13 cellular contexts compared by ENCODE assay signal in the genomic region with DNA sequence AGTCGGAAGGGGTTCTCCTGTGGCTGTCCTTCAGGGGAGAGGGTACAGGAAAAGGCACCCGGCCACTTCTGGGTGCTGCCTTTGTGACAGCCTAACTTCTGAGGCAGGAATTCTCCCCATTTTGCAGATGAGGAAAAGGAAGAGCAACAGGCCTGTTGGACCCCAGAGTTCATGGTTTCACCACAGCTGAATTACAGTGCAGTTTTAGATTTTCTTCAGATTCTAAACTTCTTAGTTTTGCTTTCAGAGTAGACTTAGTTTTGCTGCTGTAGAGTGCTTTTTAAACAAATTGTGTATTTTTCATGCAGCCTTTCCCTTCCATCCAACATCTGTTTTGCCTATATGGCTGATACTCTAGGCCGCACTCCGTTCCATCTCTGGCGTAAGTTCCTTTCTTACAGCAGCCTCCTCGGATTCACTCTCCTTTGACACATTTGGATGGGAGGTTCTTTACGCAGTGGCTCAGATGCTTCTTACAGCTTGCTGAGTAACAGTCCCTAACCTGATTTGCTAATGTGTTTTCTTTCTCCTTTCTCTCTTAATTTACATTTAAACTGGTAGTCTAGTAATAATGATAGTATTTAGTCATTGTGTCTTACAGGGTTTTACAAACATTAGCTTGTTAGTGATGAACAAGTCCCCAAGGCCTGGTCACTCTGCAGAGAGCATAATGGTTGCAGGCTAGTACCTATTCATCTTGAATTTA. TPM values are rescaled to one million over a fixed set of nuclear protein-coding genes. Genes with fewer than 3 reads are reported as not detected.
DNase-seq lines count a peak whose midpoint lies in the region; ATAC-seq and TF ChIP-seq lines count a peak whose summit lies in the region.
"Had no signal": no experiment of that assay in that cellular context is flagged by ENCODE, and none has a peak within 500 bp of the region (broad histone marks: within the 10 kb centered on the region; RNA-seq: fewer than 3 reads in every experiment).

No MANE protein-coding gene starts in this region.

- ATAC-seq in GM18498 (IDR thresholded peaks at IDR 0.05; ENCODE audit: unreplicated experiment) (peak; percentile 43), T-cell (replicated peaks in 1 of 4) (no peak), HG03571 (IDR thresholded peaks at IDR 0.05; ENCODE audit: unreplicated experiment) (no peak)
- no peak for ATAC-seq in naive thymus-derived CD4-positive, alpha-beta T cell
- ATAC-seq: heart right ventricle had no signal

- H3K9me3 ChIP-seq in naive thymus-derived CD4-positive, alpha-beta T cell (ENCODE audit: control insufficient read depth in 2 of 3, low read length in 3 of 3): no peaks in the 10 kb centered on the region
- H3K9me3 ChIP-seq in PC-9 (ENCODE audit: insufficient read depth, low read depth): no peaks in the 10 kb centered on the region
- H3K9me3 ChIP-seq: heart right ventricle had no signal

- BruUV-seq in PC-9 (replicated peaks; lab: Mats Ljungman, UMichigan): no TSS peak

- H3F3A ChIP-seq in PC-9 (ENCODE audit: insufficient read depth, low read depth): no peaks in the 10 kb centered on the region

- H3K27ac ChIP-seq in naive thymus-derived CD4-positive, alpha-beta T cell (ENCODE audit: low read depth, low read length): no peak overlapping the region
- H3K27ac ChIP-seq in PC-9: no peak overlapping the region
- H3K27ac ChIP-seq: heart right ventricle had no signal

- peaks cover 63% of the 10 kb centered on the region for H3K4me1 Mint-ChIP-seq in T-helper 1 cell treated with Interleukin-12 subunit alpha and Interleukin-12 subunit beta and Interleukin-4 antibody, amounts not matched to agents 30 μg/mL and 1 μg/mL, for 36 hours (ENCODE audit: low read depth)
- H3K4me1 Mint-ChIP-seq in T-cell: peaks cover 72 to 82% (median 75%) of the 10 kb centered on the region in 3 donors
- peaks cover 60 to 83% (median 76%) of the 10 kb centered on the region in 7 donors for H3K4me1 Mint-ChIP-seq in naive thymus-derived CD4-positive, alpha-beta T cell

- peak overlapping the region; percentile 72 for H3K27ac Mint-ChIP-seq in T-helper 1 cell treated with Interleukin-12 subunit alpha and Interleukin-12 subunit beta and Interleukin-4 antibody, amounts not matched to agents 30 μg/mL and 1 μg/mL, for 36 hours
- H3K27ac Mint-ChIP-seq in T-cell: peak overlapping the region; percentile 11 to 37
- H3K27ac Mint-ChIP-seq in naive thymus-derived CD4-positive, alpha-beta T cell: peak overlapping the region in 2 of 9 donors; percentile 59 to 66
- H3K27ac Mint-ChIP-seq: activated naive CD8-positive, alpha-beta T cell treated with anti-CD3 and anti-CD28 coated beads, Interleukin-2, amount 10 ng/mL, durations not matched to agents 7 days and 5 days; nephron had no signal

- H3K36me3 ChIP-seq in naive thymus-derived CD4-positive, alpha-beta T cell (ENCODE audit: control insufficient read depth in 2 of 3, insufficient read depth in 3 of 3, low read length in 3 of 3): no peaks in the 10 kb centered on the region
- no peaks in the 10 kb centered on the region for H3K36me3 ChIP-seq in PC-9 (ENCODE audit: low read depth)
- H3K36me3 ChIP-seq: heart right ventricle had no signal

- H3K4me3 ChIP-seq in naive thymus-derived CD4-positive, alpha-beta T cell (ENCODE audit: low read length): no peak overlapping the region
- no peak overlapping the region for H3K4me3 ChIP-seq in PC-9
- H3K4me3 ChIP-seq: heart right ventricle had no signal

- no peak overlapping the region for H3K4me2 ChIP-seq in PC-9

- TF ChIP-seq CTCF in PC-9 (conservative IDR thresholded peaks at IDR 0.05): no peak

- H2AFZ ChIP-seq in PC-9: no peak overlapping the region

- peaks cover 93% of the 10 kb centered on the region for H3K79me2 ChIP-seq in PC-9 (ENCODE audit: low read depth)

- peaks cover 21% of the 10 kb centered on the region for H3K36me3 Mint-ChIP-seq in T-helper 1 cell treated with Interleukin-12 subunit alpha and Interleukin-12 subunit beta and Interleukin-4 antibody, amounts not matched to agents 30 μg/mL and 1 μg/mL, for 36 hours (ENCODE audit: low read depth)
- H3K36me3 Mint-ChIP-seq in T-cell: peaks cover 16% of the 10 kb centered on the region
- peaks cover 0 to 22% (median 10%) of the 10 kb centered on the region in 5 donors for H3K36me3 Mint-ChIP-seq in naive thymus-derived CD4-positive, alpha-beta T cell

- H3K9me3 Mint-ChIP-seq in T-helper 1 cell treated with Interleukin-12 subunit alpha and Interleukin-12 subunit beta and Interleukin-4 antibody, amounts not matched to agents 30 μg/mL and 1 μg/mL, for 36 hours: no peaks in the 10 kb centered on the region
- no peaks in the 10 kb centered on the region for H3K9me3 Mint-ChIP-seq in T-cell
- peaks cover 0 to 1% (median 0%) of the 10 kb centered on the region in 11 donors for H3K9me3 Mint-ChIP-seq in naive thymus-derived CD4-positive, alpha-beta T cell
- H3K9me3 Mint-ChIP-seq: nephron had no signal

- H4K20me1 ChIP-seq in PC-9 (ENCODE audit: insufficient read depth): peaks cover 34% of the 10 kb centered on the region

- CTCF ChIA-PET in T-cell (lab: Charles Lee) (no interaction called here), PC-9 (lab: Charles Lee) (interaction anchor here (0.6 kb wide), 1 partner anchor 119 kb away, joined by 4 read pairs; no protein-coding TSS in a partner anchor)
- CTCF ChIA-PET in naive thymus-derived CD4-positive, alpha-beta T cell (lab: Charles Lee): no interaction called here

- H3K4me3 Mint-ChIP-seq in T-helper 1 cell treated with Interleukin-12 subunit alpha and Interleukin-12 subunit beta and Interleukin-4 antibody, amounts not matched to agents 30 μg/mL and 1 μg/mL, for 36 hours: peak overlapping the region; percentile 8
- peak overlapping the region in 2 of 3 donors; percentile 3 to 22 for H3K4me3 Mint-ChIP-seq in T-cell
- H3K4me3 Mint-ChIP-seq in naive thymus-derived CD4-positive, alpha-beta T cell: peak overlapping the region in 8 of 10 donors; percentile 0 to 42 (median 24)
- H3K4me3 Mint-ChIP-seq: activated naive CD8-positive, alpha-beta T cell treated with anti-CD3 and anti-CD28 coated beads, Interleukin-2, amount 10 ng/mL, durations not matched to agents 7 days and 5 days; nephron had no signal

- POLR2A ChIA-PET in T-cell (lab: Charles Lee) (no interaction called here), PC-9 (lab: Charles Lee; ENCODE audit: unreplicated experiment) (interaction anchor here (0.6 kb wide), 1 partner anchor 161 kb away, joined by 3 read pairs; no protein-coding TSS in a partner anchor)
- POLR2A ChIA-PET in naive thymus-derived CD4-positive, alpha-beta T cell (lab: Charles Lee): no interaction called here

- H3K27me3 Mint-ChIP-seq in T-helper 1 cell treated with Interleukin-12 subunit alpha and Interleukin-12 subunit beta and Interleukin-4 antibody, amounts not matched to agents 30 μg/mL and 1 μg/mL, for 36 hours (ENCODE audit: low read depth): no peaks in the 10 kb centered on the region
- H3K27me3 Mint-ChIP-seq in T-cell: no peaks in the 10 kb centered on the region
- H3K27me3 Mint-ChIP-seq in naive thymus-derived CD4-positive, alpha-beta T cell: no peaks in the 10 kb centered on the region
- H3K27me3 Mint-ChIP-seq: activated naive CD8-positive, alpha-beta T cell treated with anti-CD3 and anti-CD28 coated beads, Interleukin-2, amount 10 ng/mL, durations not matched to agents 7 days and 5 days had no signal

- H3K27me3 ChIP-seq in naive thymus-derived CD4-positive, alpha-beta T cell (ENCODE audit: control insufficient read depth in 2 of 2, insufficient read depth in 2 of 2, low read length in 2 of 2): no peaks in the 10 kb centered on the region
- H3K27me3 ChIP-seq in PC-9 (ENCODE audit: insufficient read depth, low read depth): no peaks in the 10 kb centered on the region
- H3K27me3 ChIP-seq: heart right ventricle had no signal

- H3K9me2 ChIP-seq in PC-9 (ENCODE audit: insufficient read depth): no peaks in the 10 kb centered on the region

- H3K4me1 ChIP-seq in naive thymus-derived CD4-positive, alpha-beta T cell (ENCODE audit: control insufficient read depth in 2 of 2, insufficient read depth in 2 of 2, low read length in 2 of 2): peaks cover 15 to 22% of the 10 kb centered on the region in 2 donors
- peaks cover under 1% of the 10 kb centered on the region for H3K4me1 ChIP-seq in PC-9 (replicated peaks; ENCODE audit: insufficient read depth)

- intact Hi-C loops in naive thymus-derived CD4-positive, alpha-beta T cell (cut with micrococcal nuclease): no loop called here
- intact Hi-C loops in PC-9 (cut with micrococcal nuclease; ENCODE audit: unreplicated experiment): no loop called here

- DNase-seq in T-helper 1 cell (no peak), T-cell (no peak), NCI-H510A treated with DMSO at 0.1 percent for 48 hours (lab: John Stamatoyannopoulos, UW) (no peak), PC-9 (no peak)
- DNase-seq in naive thymus-derived CD4-positive, alpha-beta T cell: no peak
- DNase-seq: activated CD4-positive, CD25-positive, alpha-beta regulatory T cell treated with anti-CD3 and anti-CD28 coated beads, Interleukin-2, amount 50 U/mL, for 72 hours; activated naive CD8-positive, alpha-beta T cell treated with anti-CD3 and anti-CD28 coated beads, Interleukin-2, amount 10 ng/mL, durations not matched to agents 7 days and 5 days; heart right ventricle; NCI-H2029 treated with DMSO at 0.1 percent for 48 hours had no signal

RNA-seq across cellular contexts. Expression of a gene that starts 7.8 kb away (rescaled TPM):
- total RNA-seq in T-cell: 10 to 100 TPM; 29.6 to 46.1 (median 35.7) TPM
- total RNA-seq in naive thymus-derived CD4-positive, alpha-beta T cell: 10 to 100 TPM; 27.7 to 74.4 (median 44.1) TPM
- polyA plus RNA-seq in naive thymus-derived CD4-positive, alpha-beta T cell: 10 to 100 TPM; 16.1 to 23.8 TPM
- total RNA-seq in PC-9 (2021): 38.6 and 41.3 TPM in 2 replicates
